ENCODE assay signal across 13 cellular contexts in genomic region chr14:61090432-61091216, GRCh38.
DNase-seq lines count a peak whose midpoint lies in the region; ATAC-seq and TF ChIP-seq lines count a peak whose summit lies in the region.
"Had no signal": no experiment of that assay in that cellular context is flagged by ENCODE, and none has a peak within 500 bp of the region (broad histone marks: within the 10 kb centered on the region; RNA-seq: fewer than 3 reads in every experiment).

No MANE protein-coding gene starts in this region.

- peak overlapping the region; percentile 62 for H3K27ac Mint-ChIP-seq in activated T-helper 2 cell treated with anti-CD3 and anti-CD28 coated beads, Interferon-gamma antibody, Interleukin-2, Interleukin-4, amounts not matched to agents 10 μg/mL and 5 μg/mL and 100 μg/mL, durations not matched to agents 14 hours and 24 hours and 36 hours
- H3K27ac Mint-ChIP-seq: CD4-positive, alpha-beta memory T cell had no signal

- ATAC-seq in HG02840 (IDR thresholded peaks at IDR 0.05; ENCODE audit: low FRiP score, unreplicated experiment) (peak; percentile 88), upper lobe of right lung (peak; percentile 64), foreskin keratinocyte (no peak), GM21526 (IDR thresholded peaks at IDR 0.05; ENCODE audit: low FRiP score, unreplicated experiment) (no peak)

- no peaks in the 10 kb centered on the region for H3K36me3 ChIP-seq in upper lobe of right lung
- H3K36me3 ChIP-seq: thoracic aorta had no signal

- H3K27me3 ChIP-seq in upper lobe of right lung (no peaks in the 10 kb centered on the region), foreskin keratinocyte (no peaks in the 10 kb centered on the region)

- intact Hi-C loops in activated T-helper 2 cell treated with anti-CD3 and anti-CD28 coated beads, Interferon-gamma antibody, Interleukin-2, Interleukin-4, amounts not matched to agents 10 μg/mL and 5 μg/mL and 100 μg/mL, durations not matched to agents 14 hours and 24 hours and 36 hours (cut with micrococcal nuclease) = no loop called here
- intact Hi-C loops in upper lobe of right lung (cut with DNase I) = no loop called here

- no peaks in the 10 kb centered on the region for H3K9me3 Mint-ChIP-seq in activated T-helper 2 cell treated with anti-CD3 and anti-CD28 coated beads, Interferon-gamma antibody, Interleukin-2, Interleukin-4, amounts not matched to agents 10 μg/mL and 5 μg/mL and 100 μg/mL, durations not matched to agents 14 hours and 24 hours and 36 hours

- no peaks in the 10 kb centered on the region for H3K4me1 Mint-ChIP-seq in activated T-helper 2 cell treated with anti-CD3 and anti-CD28 coated beads, Interferon-gamma antibody, Interleukin-2, Interleukin-4, amounts not matched to agents 10 μg/mL and 5 μg/mL and 100 μg/mL, durations not matched to agents 14 hours and 24 hours and 36 hours (ENCODE audit: low read depth)
- H3K4me1 Mint-ChIP-seq: CD4-positive, alpha-beta memory T cell had no signal

- H3K27me3 Mint-ChIP-seq in activated T-helper 2 cell treated with anti-CD3 and anti-CD28 coated beads, Interferon-gamma antibody, Interleukin-2, Interleukin-4, amounts not matched to agents 10 μg/mL and 5 μg/mL and 100 μg/mL, durations not matched to agents 14 hours and 24 hours and 36 hours (ENCODE audit: low read depth) = no peaks in the 10 kb centered on the region
- H3K27me3 Mint-ChIP-seq: CD4-positive, alpha-beta memory T cell had no signal

- no peak overlapping the region for H3K4me3 Mint-ChIP-seq in activated T-helper 2 cell treated with anti-CD3 and anti-CD28 coated beads, Interferon-gamma antibody, Interleukin-2, Interleukin-4, amounts not matched to agents 10 μg/mL and 5 μg/mL and 100 μg/mL, durations not matched to agents 14 hours and 24 hours and 36 hours (ENCODE audit: low read depth)
- H3K4me3 Mint-ChIP-seq: CD4-positive, alpha-beta memory T cell had no signal

- H3K27ac ChIP-seq in upper lobe of right lung = no peak overlapping the region
- no peak overlapping the region for H3K27ac ChIP-seq in foreskin keratinocyte

- TF ChIP-seq CTCF in upper lobe of right lung (IDR thresholded peaks at IDR 0.05) (no peak), foreskin keratinocyte (conservative IDR thresholded peaks at IDR 0.05) (no peak)

- peaks cover 3% of the 10 kb centered on the region for H3K36me3 Mint-ChIP-seq in activated T-helper 2 cell treated with anti-CD3 and anti-CD28 coated beads, Interferon-gamma antibody, Interleukin-2, Interleukin-4, amounts not matched to agents 10 μg/mL and 5 μg/mL and 100 μg/mL, durations not matched to agents 14 hours and 24 hours and 36 hours (ENCODE audit: low read depth)

- peak; percentile 18 for DNase-seq in stimulated activated CD4-positive, alpha-beta T cell treated with anti-CD3 and anti-CD28 coated beads, Interleukin-15, amount 100 ng/mL, for 24 hours
- no peak for DNase-seq in stimulated activated CD4-positive, alpha-beta T cell treated with anti-CD3 and anti-CD28 coated beads, Interleukin-4, amount 100 ng/mL, for 24 hours
- no peak for DNase-seq in activated T-helper 2 cell treated with anti-CD3 and anti-CD28 coated beads, Interferon-gamma antibody, Interleukin-2, Interleukin-4, amounts not matched to agents 10 μg/mL and 5 μg/mL and 100 μg/mL, durations not matched to agents 14 hours and 24 hours and 36 hours (ENCODE audit: low spot score)
- no peak for DNase-seq in upper lobe of right lung
- no peak for DNase-seq in foreskin keratinocyte
- no peak for DNase-seq in stimulated activated naive CD4-positive, alpha-beta T cell treated with Interleukin-2 at 50 U/mL for 16 hours (lab: John Stamatoyannopoulos, UW)
- DNase-seq: CD4-positive, alpha-beta memory T cell; dermis blood vessel endothelial cell; hippocampal formation; T-helper 9 cell had no signal

- no peaks in the 10 kb centered on the region for H3K4me1 ChIP-seq in upper lobe of right lung
- H3K4me1 ChIP-seq in foreskin keratinocyte = no peaks in the 10 kb centered on the region

- H3K9me3 ChIP-seq in upper lobe of right lung = no peaks in the 10 kb centered on the region
- H3K9me3 ChIP-seq: thoracic aorta had no signal

- no peak overlapping the region for H3K4me3 ChIP-seq in upper lobe of right lung
- H3K4me3 ChIP-seq: thoracic aorta had no signal

Comparison
In these comparisons a context has a peak if more than half of its experiments do, and no peak if none do; other contexts are left out.
1. ATAC-seq: peak in HG02840 (single experiment) and upper lobe of right lung (single experiment); none in foreskin keratinocyte (single experiment) and GM21526 (single experiment).